ENCODE assay signal across 8 cellular contexts in the genomic region with DNA sequence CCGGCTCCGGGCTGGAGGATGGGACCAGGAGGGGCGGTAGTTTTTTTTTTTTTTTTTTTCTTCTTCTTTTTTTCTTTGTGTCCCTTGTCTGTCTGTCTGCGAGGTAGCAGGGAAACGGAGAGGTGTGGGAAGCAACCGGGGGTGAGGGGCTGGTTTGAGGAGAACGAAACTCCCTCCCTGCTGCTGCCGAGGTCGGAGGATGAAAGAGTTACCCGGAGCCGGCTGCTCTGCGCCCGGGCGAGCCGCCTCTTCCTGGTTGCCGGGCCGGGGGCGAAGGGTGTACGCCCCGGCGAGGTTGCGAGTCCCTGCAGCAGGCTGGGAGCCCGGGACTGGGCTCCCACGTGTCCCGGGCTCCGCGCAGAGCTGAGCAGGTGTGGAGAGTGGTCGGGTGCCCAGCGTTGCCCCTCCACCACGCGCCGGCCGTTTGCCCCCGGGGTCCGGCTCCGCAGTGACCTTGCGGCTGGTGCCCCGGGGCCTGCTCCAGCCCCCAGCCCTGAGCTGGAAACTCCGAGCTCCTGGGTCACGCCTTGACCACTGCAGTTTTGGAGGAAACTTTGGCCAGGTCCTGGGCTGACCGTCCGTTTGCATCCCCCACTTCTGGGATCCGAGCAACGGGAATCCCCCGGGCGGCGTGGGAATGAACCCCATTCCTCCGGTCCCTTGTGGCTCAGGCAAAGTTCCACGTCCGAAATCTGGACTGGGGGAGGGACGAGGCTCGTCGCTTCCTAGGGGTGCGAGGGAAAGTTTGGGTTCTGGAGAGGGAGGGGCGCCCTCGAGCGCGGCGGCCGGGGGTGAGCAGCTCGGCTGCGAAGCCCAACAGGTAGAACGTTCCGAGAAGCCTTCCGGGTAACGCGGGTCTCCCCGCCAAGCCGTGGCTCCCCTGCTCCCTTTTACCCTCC. TPM values are rescaled to one million over a fixed set of nuclear protein-coding genes. Genes with fewer than 3 reads are reported as not detected.
A peak's percentile ranks its signal among the peaks of the same experiment; 100 is the strongest.
DNase-seq lines count a peak whose midpoint lies in the region; ATAC-seq, FAIRE-seq and TF ChIP-seq lines count a peak whose summit lies in the region.

No MANE protein-coding gene starts in this region.

- TF ChIP-seq CTCF in GM12872 (IDR thresholded peaks at IDR 0.05; ENCODE audit: insufficient read depth, low read depth, low read length): peak; percentile 18; the same call in 1 of the 3 replicates
- no peak for TF ChIP-seq CTCF in esophagus squamous epithelium (IDR thresholded peaks at IDR 0.05)
- no peak for TF ChIP-seq CTCF in nephron progenitor cell (IDR thresholded peaks at IDR 0.05)

- peak overlapping the region; percentile 62 to 91 (median 74) for H3K4me3 ChIP-seq in esophagus squamous epithelium

- peaks cover 56% of the 10 kb centered on the region for H3K4me1 Mint-ChIP-seq in activated T-cell treated with anti-CD3 and anti-CD28 coated beads, Interleukin-2, amount 50 U/mL, for 24 hours (ENCODE audit: low read depth)
- H3K4me1 Mint-ChIP-seq in nephron progenitor cell: peaks cover 53% of the 10 kb centered on the region

- H3K36me3 ChIP-seq in esophagus squamous epithelium: no peaks in the 10 kb centered on the region

- intact Hi-C loops in esophagus squamous epithelium (cut with DNase I): no loop called here

- peak overlapping the region; percentile 98 for H3K4me3 Mint-ChIP-seq in activated T-cell treated with anti-CD3 and anti-CD28 coated beads, Interleukin-2, amount 50 U/mL, for 24 hours
- peak overlapping the region; percentile 98 for H3K4me3 Mint-ChIP-seq in nephron progenitor cell

- H3K27ac ChIP-seq in esophagus squamous epithelium: peak overlapping the region; percentile 65 to 92 (median 80)

- H3K9me3 ChIP-seq in esophagus squamous epithelium: no peaks in the 10 kb centered on the region

- peak overlapping the region; percentile 95 for H3K27ac Mint-ChIP-seq in activated T-cell treated with anti-CD3 and anti-CD28 coated beads, Interleukin-2, amount 50 U/mL, for 24 hours
- H3K27ac Mint-ChIP-seq in nephron progenitor cell: peak overlapping the region; percentile 95

- no peak for ATAC-seq in GM21529 (IDR thresholded peaks at IDR 0.05; ENCODE audit: unreplicated experiment)

- H3K4me1 ChIP-seq in esophagus squamous epithelium: peaks cover 0 to 73% (median 29%) of the 10 kb centered on the region in 3 donors

- no peaks in the 10 kb centered on the region for H3K27me3 Mint-ChIP-seq in activated T-cell treated with anti-CD3 and anti-CD28 coated beads, Interleukin-2, amount 50 U/mL, for 24 hours
- H3K27me3 Mint-ChIP-seq in nephron progenitor cell (ENCODE audit: low read depth, poor library complexity): peaks cover 6% of the 10 kb centered on the region

- H3K27me3 ChIP-seq in esophagus squamous epithelium: no peaks in the 10 kb centered on the region

- DNase-seq in NCI-H2107 treated with DMSO at 0.1 percent for 48 hours (lab: John Stamatoyannopoulos, UW; ENCODE audit: unreplicated experiment) (peak; percentile 26), esophagus squamous epithelium (lab: John Stamatoyannopoulos, UW) (no peak), nephron progenitor cell (peak; percentile 44), urothelium cell line (ENCODE audit: low spot score) (peak; percentile 24), mesenteric fat pad (ENCODE audit: low spot score) (no peak)
- DNase-seq in activated T-cell treated with anti-CD3 and anti-CD28 coated beads, Interleukin-2, amount 50 U/mL, for 24 hours: peak; percentile 73

- TF ChIP-seq POLR2A in esophagus squamous epithelium (IDR thresholded peaks at IDR 0.05): peak in 1 of 4 donors; percentile 20

- H3K36me3 Mint-ChIP-seq in activated T-cell treated with anti-CD3 and anti-CD28 coated beads, Interleukin-2, amount 50 U/mL, for 24 hours (ENCODE audit: low read depth): peaks cover 30% of the 10 kb centered on the region
- peaks cover 5% of the 10 kb centered on the region for H3K36me3 Mint-ChIP-seq in nephron progenitor cell (ENCODE audit: low read depth)

- no peaks in the 10 kb centered on the region for H3K9me3 Mint-ChIP-seq in activated T-cell treated with anti-CD3 and anti-CD28 coated beads, Interleukin-2, amount 50 U/mL, for 24 hours
- H3K9me3 Mint-ChIP-seq in nephron progenitor cell: no peaks in the 10 kb centered on the region

- FAIRE-seq in urothelium cell line (lab: Jason Lieb, UNC): no peak

- WGBS in esophagus squamous epithelium, 2 donors: 0 to 1% methylated on average over 11 to 17 of the region's 69 CpGs

RNA-seq across cellular contexts. Expression of a gene that starts 1.2 kb away (rescaled TPM):
- total RNA-seq in esophagus squamous epithelium: 10 to 100 TPM in 2 of 4 donors, 1 to 10 TPM in 2; 6.3 to 12.6 (median 10.3) TPM
- 15.4 TPM for total RNA-seq in mesenteric fat pad

Comparison
In these comparisons a context has a peak if more than half of its experiments do, and no peak if none do; other contexts are left out.
1. DNase-seq: peak in NCI-H2107 treated with DMSO at 0.1 percent for 48 hours (single experiment), activated T-cell treated with anti-CD3 and anti-CD28 coated beads, Interleukin-2, amount 50 U/mL, for 24 hours (single experiment), nephron progenitor cell (single experiment) and urothelium cell line (single experiment); none in esophagus squamous epithelium (single experiment) and mesenteric fat pad (single experiment).